ENCODE assay signal across 1 cellular context in genomic region chr15:72340366-72340765, GRCh38.
A peak's percentile ranks its signal among the peaks of the same experiment; 100 is the strongest.
TF ChIP-seq lines count a peak whose summit lies in the region.

No MANE protein-coding gene starts in this region.

TF ChIP-seq in K562, 482 proteins besides CTCF, POLR2A, EP300 and RAD21:
- TF ChIP-seq FOSL1 (tag; conservative IDR thresholded peaks at IDR 0.05) (0 out of 2 replicates have a peak, but pooled peaks have one; percentile 0), BRD4 (IDR thresholded peaks at IDR 0.05) (no peak), JUND (IDR thresholded peaks at IDR 0.05; ENCODE audit: borderline replicate concordance, low read depth, low read length) (peak; percentile 34; the same call in 1 of the 2 replicates), JUND (tag; IDR thresholded peaks at IDR 0.05; ENCODE audit: borderline replicate concordance, low read depth, low read length) (0 out of 3 replicates have a peak, but pooled peaks have one; percentile 22)
TF ChIP-seq in K562: peak in this region for 2.
